In genomic region chr1:231338270-231339128, GRCh38 we compare ENCODE assay signal across 8 cellular contexts. TPM values are rescaled to one million over a fixed set of nuclear protein-coding genes. Genes with fewer than 3 reads are reported as not detected.
DNase-seq lines count a peak whose midpoint lies in the region; ATAC-seq and TF ChIP-seq lines count a peak whose summit lies in the region.

SPRTN (plus strand) TSS chr1:231338293; CDS start chr1:231338384, 91 bp downstream.

- intact Hi-C loops in CD4-positive, alpha-beta T cell (cut with DNase I, micrococcal nuclease): loop anchor here (2.0 to 10.0 kb wide), 6 partner anchors 84 to 696 kb away; partner anchors contain the start of genes TSNAX (in 2 of the 2), ARV1 (in 1 of the 2), COG2 (in 1 of the 2) and EGLN1 (in 1 of the 2)
- intact Hi-C loops in activated CD8-positive, alpha-beta T cell treated with anti-CD3 and anti-CD28 coated beads for 36 hours (cut with micrococcal nuclease): no loop called here

- H3K14ac ChIP-seq in trophoblast cell (ENCODE audit: low read length): peak within 1 kb of the TSS; percentile 76

- peak within 1 kb of the TSS; percentile 74 for H3K18ac ChIP-seq in trophoblast cell (ENCODE audit: low read length)

- peak within 1 kb of the TSS; percentile 52 for H2BK120ac ChIP-seq in trophoblast cell (ENCODE audit: insufficient read depth, low read length, poor library complexity)

- H4K91ac ChIP-seq in trophoblast cell (ENCODE audit: low read depth, low read length): peak within 1 kb of the TSS; percentile 69

- H3K4me3 ChIP-seq in HL-60 (replicated peaks; ENCODE audit: insufficient read depth, low read length) (peak within 1 kb of the TSS; percentile 92), trophoblast cell (ENCODE audit: low read depth, low read length) (peak within 1 kb of the TSS; percentile 98)

- peak within 1 kb of the TSS; percentile 99 for H3K4me3 Mint-ChIP-seq in CD4-positive, alpha-beta T cell
- H3K4me3 Mint-ChIP-seq in activated CD8-positive, alpha-beta T cell treated with anti-CD3 and anti-CD28 coated beads for 36 hours: peak within 1 kb of the TSS; percentile 100
- peak within 1 kb of the TSS; percentile 95 for H3K4me3 Mint-ChIP-seq in glutamatergic neuron (ENCODE audit: unreplicated experiment)

- peak within 1 kb of the TSS; percentile 32 for H2AK5ac ChIP-seq in trophoblast cell (ENCODE audit: low read length)

- peak; percentile 4 for TF ChIP-seq CTCF in CD4-positive, alpha-beta T cell (IDR thresholded peaks at IDR 0.05)
- TF ChIP-seq CTCF in HL-60 (IDR thresholded peaks at IDR 0.05; ENCODE audit: insufficient read depth, low read length) (no peak), glutamatergic neuron (IDR thresholded peaks at IDR 0.05; ENCODE audit: partially characterized antibody, unreplicated experiment) (no peak)
- TF ChIP-seq CTCF in activated CD8-positive, alpha-beta T cell treated with anti-CD3 and anti-CD28 coated beads for 36 hours (IDR thresholded peaks at IDR 0.05): no peak

- H3K4me2 ChIP-seq in trophoblast cell (ENCODE audit: low read length): peak within 1 kb of the TSS; percentile 93

- H3K9me3 Mint-ChIP-seq in CD4-positive, alpha-beta T cell: peaks cover 5% of the 10 kb centered on the region
- H3K9me3 Mint-ChIP-seq in activated CD8-positive, alpha-beta T cell treated with anti-CD3 and anti-CD28 coated beads for 36 hours: peaks cover 4% of the 10 kb centered on the region
- peaks cover 19% of the 10 kb centered on the region for H3K9me3 Mint-ChIP-seq in glutamatergic neuron (ENCODE audit: unreplicated experiment)

- peak within 1 kb of the TSS; percentile 77 for H2BK5ac ChIP-seq in trophoblast cell (ENCODE audit: low read depth, low read length, poor library complexity)

- peak within 1 kb of the TSS; percentile 98 for H3K27ac ChIP-seq in CD4-positive, alpha-beta T cell (ENCODE audit: low read depth, low read length)
- peak within 1 kb of the TSS; percentile 80 for H3K27ac ChIP-seq in HL-60 (replicated peaks)
- peak within 1 kb of the TSS; percentile 92 for H3K27ac ChIP-seq in trophoblast cell (ENCODE audit: low read depth, low read length)

- peak within 1 kb of the TSS; percentile 73 for H4K12ac ChIP-seq in trophoblast cell (ENCODE audit: low read depth, low read length)

- H3K27ac Mint-ChIP-seq in CD4-positive, alpha-beta T cell: peak within 1 kb of the TSS; percentile 100
- H3K27ac Mint-ChIP-seq in activated CD8-positive, alpha-beta T cell treated with anti-CD3 and anti-CD28 coated beads for 36 hours: peak within 1 kb of the TSS; percentile 99
- H3K27ac Mint-ChIP-seq in glutamatergic neuron (ENCODE audit: unreplicated experiment): peak within 1 kb of the TSS; percentile 97

- peaks cover 26% of the 10 kb centered on the region for H3K79me2 ChIP-seq in trophoblast cell (ENCODE audit: control insufficient read depth, insufficient read depth, low read length, poor library complexity)

- WGBS in trophoblast cell (ENCODE audit: extremely low coverage, insufficient coverage, insufficient read length): no CpG with 5 or more reads among the region's 43 CpGs

- no peak within 1 kb of the TSS for H2BK12ac ChIP-seq in trophoblast cell (ENCODE audit: low read length)

- peak within 1 kb of the TSS; percentile 89 for H4K8ac ChIP-seq in trophoblast cell (ENCODE audit: low read depth, low read length)

- peaks cover 86% of the 10 kb centered on the region for H3K36me3 Mint-ChIP-seq in CD4-positive, alpha-beta T cell (ENCODE audit: low read depth)
- peaks cover 53% of the 10 kb centered on the region for H3K36me3 Mint-ChIP-seq in activated CD8-positive, alpha-beta T cell treated with anti-CD3 and anti-CD28 coated beads for 36 hours (ENCODE audit: low read depth)
- peaks cover 4% of the 10 kb centered on the region for H3K36me3 Mint-ChIP-seq in glutamatergic neuron (ENCODE audit: unreplicated experiment)

- peaks cover 5 to 7% of the 10 kb centered on the region in 2 experiments for H3K36me3 ChIP-seq in trophoblast cell (ENCODE audit: control insufficient read depth in 1 of 2, insufficient read depth in 2 of 2, low read length in 2 of 2)

- peak within 1 kb of the TSS; percentile 95 for H2AFZ ChIP-seq in trophoblast cell (ENCODE audit: insufficient read depth, low read length, poor library complexity)

- H3K79me1 ChIP-seq in trophoblast cell (ENCODE audit: low read length): peaks cover 10% of the 10 kb centered on the region

- H3K4me1 Mint-ChIP-seq in CD4-positive, alpha-beta T cell (ENCODE audit: low read depth): peaks cover 72% of the 10 kb centered on the region
- peaks cover 52% of the 10 kb centered on the region for H3K4me1 Mint-ChIP-seq in activated CD8-positive, alpha-beta T cell treated with anti-CD3 and anti-CD28 coated beads for 36 hours (ENCODE audit: low read depth)
- peaks cover 31% of the 10 kb centered on the region for H3K4me1 Mint-ChIP-seq in glutamatergic neuron (ENCODE audit: low read depth, unreplicated experiment)

- no peaks in the 10 kb centered on the region for H3K9me3 ChIP-seq in CD4-positive, alpha-beta T cell (ENCODE audit: control insufficient read depth, low read length)
- peaks cover 1% of the 10 kb centered on the region for H3K9me3 ChIP-seq in trophoblast cell (ENCODE audit: insufficient read depth, low read depth, low read length)

- H3K27me3 ChIP-seq in CD4-positive, alpha-beta T cell (ENCODE audit: control insufficient read depth, insufficient read depth, low read length): no peaks in the 10 kb centered on the region
- H3K27me3 ChIP-seq in HL-60 (ENCODE audit: insufficient read depth, poor library complexity, severe bottlenecking) (no peaks in the 10 kb centered on the region), trophoblast cell (ENCODE audit: insufficient read depth, low read length) (no peaks in the 10 kb centered on the region)

- POLR2A ChIA-PET in CD4-positive, alpha-beta T cell (lab: Charles Lee): interaction anchor here (0.7 to 2.9 kb wide), 28 partner anchors 8 to 1830 kb away, joined by 3 to 56 read pairs (median 6); partner anchors contain the start of genes ARV1, COG2, DISC1 and EGLN1
- POLR2A ChIA-PET in activated CD8-positive, alpha-beta T cell treated with anti-CD3 and anti-CD28 coated beads for 36 hours (lab: Charles Lee): interaction anchor here (0.7 to 2.3 kb wide), 5 partner anchors 10 to 288 kb away, joined by 3 to 7 read pairs (median 5); partner anchors contain the start of gene GNPAT

- CTCF ChIA-PET in CD4-positive, alpha-beta T cell (lab: Charles Lee): interaction anchor here (1.0 kb wide), 2 partner anchors 19 to 202 kb away, joined by 3 read pairs; no protein-coding TSS in a partner anchor
- CTCF ChIA-PET in activated CD8-positive, alpha-beta T cell treated with anti-CD3 and anti-CD28 coated beads for 36 hours (lab: Charles Lee): interaction anchor here (0.8 to 1.9 kb wide), 14 partner anchors 10 to 418 kb away, joined by 3 to 6 read pairs (median 3); partner anchors contain the start of gene GNPAT

- DNase-seq in CD4-positive, alpha-beta T cell: no peak
- DNase-seq in HL-60 (ENCODE audit: low read depth in 1 of 2, low spot score in 1 of 2) (no peak), glutamatergic neuron (peak; percentile 64), trophoblast cell (peak in 1 of 2 donors; percentile 7), NCI-H748 (lab: John Stamatoyannopoulos, UW; ENCODE audit: unreplicated experiment) (no peak), NCI-H446 (lab: John Stamatoyannopoulos, UW) (no peak)
- no peak for DNase-seq in activated CD8-positive, alpha-beta T cell treated with anti-CD3 and anti-CD28 coated beads for 36 hours

- no peak for ATAC-seq in CD4-positive, alpha-beta T cell (ENCODE audit: poor library complexity)
- ATAC-seq in GM19351 (IDR thresholded peaks at IDR 0.05; ENCODE audit: unreplicated experiment): peak; percentile 1
- no peak for ATAC-seq in activated CD8-positive, alpha-beta T cell treated with anti-CD3 and anti-CD28 coated beads for 36 hours

- peak within 1 kb of the TSS; percentile 83 for H3K4ac ChIP-seq in trophoblast cell (ENCODE audit: low read depth, low read length)

- no peak within 1 kb of the TSS for H3K23ac ChIP-seq in trophoblast cell (ENCODE audit: low read length)

- peaks cover 5% of the 10 kb centered on the region for H3K27me3 Mint-ChIP-seq in CD4-positive, alpha-beta T cell
- no peaks in the 10 kb centered on the region for H3K27me3 Mint-ChIP-seq in activated CD8-positive, alpha-beta T cell treated with anti-CD3 and anti-CD28 coated beads for 36 hours
- H3K27me3 Mint-ChIP-seq in glutamatergic neuron (ENCODE audit: unreplicated experiment): peaks cover 11% of the 10 kb centered on the region

- H3K9ac ChIP-seq in trophoblast cell (ENCODE audit: low read length): peak within 1 kb of the TSS; percentile 97

- H3K4me1 ChIP-seq in trophoblast cell (ENCODE audit: control insufficient read depth in 1 of 2, insufficient read depth in 2 of 2, low read length in 2 of 2): peaks cover 19 to 22% of the 10 kb centered on the region in 2 experiments

RNA-seq across cellular contexts. Expression of gene SPRTN, which starts in this region (rescaled TPM):
- 10 to 100 TPM; 27.7 to 30.9 TPM for total RNA-seq in CD4-positive, alpha-beta T cell
- total RNA-seq in activated CD8-positive, alpha-beta T cell treated with anti-CD3 and anti-CD28 coated beads for 36 hours: 1 to 10 TPM; 6.8 to 7.7 TPM
- total RNA-seq in glutamatergic neuron (ENCODE audit: unreplicated experiment): 21.4 TPM
- 17.4 and 18.7 TPM in 2 replicates for polyA plus RNA-seq in trophoblast cell (2013)
